In genomic region chr13:31022491-31022890, GRCh38 we compare ENCODE assay signal across 17 cellular contexts.
"Had no signal": no experiment of that assay in that cellular context is flagged by ENCODE, and none has a peak within 500 bp of the region (broad histone marks: within the 10 kb centered on the region; RNA-seq: fewer than 3 reads in every experiment).

No MANE protein-coding gene starts in this region.

- H3K4me1 ChIP-seq: colonic mucosa, neural progenitor cell, pancreas, prostate gland, spleen, testis, tibial nerve had no signal

- DNase-seq: colonic mucosa; effector CD8-positive, alpha-beta T cell; heart right ventricle; mammary epithelial cell; naive thymus-derived CD8-positive, alpha-beta T cell; pancreas; spleen; stimulated activated CD4-positive, alpha-beta T cell treated with anti-CD3 and anti-CD28 coated beads, Interleukin-15, amount 100 ng/mL, for 24 hours; stimulated activated CD4-positive, alpha-beta T cell treated with anti-CD3 and anti-CD28 coated beads, Interleukin-1b, Interleukin-23, amount 100 ng/mL, for 48 hours; stimulated activated CD4-positive, alpha-beta T cell treated with anti-CD3 and anti-CD28 coated beads, Interleukin-4, amount 100 ng/mL, for 24 hours; testis had no signal

- H3K9me3 ChIP-seq: colonic mucosa, pancreas, prostate gland, spleen, testis had no signal

- H2AFZ ChIP-seq: neural progenitor cell had no signal

- H3K27ac Mint-ChIP-seq: neural progenitor cell; stimulated activated memory B cell treated with anti-CD40 and anti-IgM and Interleukin-4, amounts not matched to agents 10 μg/mL and 1 μg/mL and 100 μg/mL, for 72 hours; stimulated activated naive CD8-positive, alpha-beta T cell treated with anti-CD3 and anti-CD28 coated beads, Interleukin-15, Interleukin-2, amounts not matched to agents 100 ng/mL and 50 ng/mL, for 24 hours had no signal

- ATAC-seq: heart right ventricle; naive thymus-derived CD8-positive, alpha-beta T cell; pancreas; sciatic nerve; stimulated activated memory B cell treated with anti-CD40 and anti-IgM and Interleukin-4, amounts not matched to agents 10 μg/mL and 1 μg/mL and 100 μg/mL, for 72 hours had no signal

- H3K36me3 ChIP-seq: colonic mucosa, heart right ventricle, neural progenitor cell, pancreas, prostate gland, spleen, tibial nerve had no signal

- H3K4me2 ChIP-seq: neural progenitor cell had no signal

- H3K27ac ChIP-seq: colonic mucosa, heart right ventricle, neural progenitor cell, pancreas, prostate gland, spleen, testis, tibial nerve had no signal

- H3K27me3 ChIP-seq: colonic mucosa, neural progenitor cell, testis, tibial nerve had no signal

- H3K9me3 Mint-ChIP-seq: stimulated activated memory B cell treated with anti-CD40 and anti-IgM and Interleukin-4, amounts not matched to agents 10 μg/mL and 1 μg/mL and 100 μg/mL, for 72 hours; stimulated activated naive CD8-positive, alpha-beta T cell treated with anti-CD3 and anti-CD28 coated beads, Interleukin-15, Interleukin-2, amounts not matched to agents 100 ng/mL and 50 ng/mL, for 24 hours had no signal

- H3K4me3 Mint-ChIP-seq: naive thymus-derived CD8-positive, alpha-beta T cell; neural progenitor cell; stimulated activated memory B cell treated with anti-CD40 and anti-IgM and Interleukin-4, amounts not matched to agents 10 μg/mL and 1 μg/mL and 100 μg/mL, for 72 hours; stimulated activated naive CD8-positive, alpha-beta T cell treated with anti-CD3 and anti-CD28 coated beads, Interleukin-15, Interleukin-2, amounts not matched to agents 100 ng/mL and 50 ng/mL, for 24 hours had no signal

- H3K4me3 ChIP-seq: colonic mucosa, heart right ventricle, neural progenitor cell, pancreas, prostate gland, spleen, testis, tibial nerve had no signal

- H3K36me3 Mint-ChIP-seq: neural progenitor cell; stimulated activated memory B cell treated with anti-CD40 and anti-IgM and Interleukin-4, amounts not matched to agents 10 μg/mL and 1 μg/mL and 100 μg/mL, for 72 hours had no signal

- H3K4me1 Mint-ChIP-seq: naive thymus-derived CD8-positive, alpha-beta T cell; neural progenitor cell; stimulated activated memory B cell treated with anti-CD40 and anti-IgM and Interleukin-4, amounts not matched to agents 10 μg/mL and 1 μg/mL and 100 μg/mL, for 72 hours had no signal
